1 cellular context compared by ENCODE assay signal in the genomic region with DNA sequence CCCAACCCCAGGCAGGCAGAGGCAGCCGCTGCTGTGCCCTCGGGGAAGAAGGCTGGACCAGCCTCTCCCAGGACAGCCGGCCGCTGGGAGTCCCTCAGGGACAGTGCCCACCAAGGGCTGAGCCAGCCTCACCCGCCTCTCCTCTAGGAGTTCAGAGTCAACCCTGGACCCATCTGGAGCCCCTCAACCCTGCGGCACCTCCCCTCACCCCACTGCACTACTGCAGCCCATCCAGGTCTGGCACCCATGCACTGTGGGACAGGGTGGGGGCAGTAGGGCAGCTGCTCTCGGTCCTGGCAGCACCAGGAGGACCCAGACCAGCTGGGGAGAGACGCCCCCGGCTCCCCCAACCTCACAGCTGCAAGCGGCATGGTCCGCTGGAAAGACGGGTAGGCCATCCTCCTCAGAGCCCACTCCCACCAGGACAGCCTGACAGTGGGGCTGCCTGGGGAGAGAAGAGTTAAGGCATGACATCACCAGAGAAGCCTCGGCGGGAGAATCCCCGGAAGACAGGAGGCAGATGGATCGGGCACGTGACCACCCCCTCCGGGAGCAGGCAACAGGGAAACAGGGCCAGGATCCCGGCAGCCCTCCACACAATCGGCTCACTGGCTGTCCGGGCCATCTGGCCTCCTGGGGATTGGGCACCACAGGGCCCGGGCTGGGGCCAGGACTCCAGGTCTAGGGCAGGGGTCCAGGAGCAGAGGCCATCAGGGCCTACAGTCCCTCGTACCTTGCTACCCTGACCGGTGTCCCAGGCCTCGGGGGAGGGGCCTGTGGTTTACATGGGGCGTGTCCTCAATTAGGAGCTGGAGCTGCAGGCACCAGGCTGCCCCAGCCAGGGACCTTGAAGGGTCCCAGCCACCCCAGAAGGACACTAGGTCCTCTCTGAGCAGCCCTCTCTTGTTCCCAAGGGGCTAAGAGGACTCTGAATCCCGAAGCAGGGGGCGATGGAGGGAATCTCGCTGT.
A peak's percentile ranks its signal among the peaks of the same experiment; 100 is the strongest.
TF ChIP-seq lines count a peak whose summit lies in the region.

No MANE protein-coding gene starts in this region.

TF ChIP-seq in HepG2, 621 proteins besides CTCF, POLR2A, EP300 and RAD21 (continues in another document):
- TF ChIP-seq ZNF432 (CRISPR knock-in tag; IDR thresholded peaks at IDR 0.05; ENCODE audit: borderline replicate concordance) (no peak), ZNF331 (CRISPR knock-in tag; IDR thresholded peaks at IDR 0.05) (no peak), SP4 (CRISPR knock-in tag; IDR thresholded peaks at IDR 0.05) (no peak), JUN (CRISPR knock-in tag; IDR thresholded peaks at IDR 0.05) (peak; percentile 66; the same call in 1 of the 2 replicates), CBX2 (IDR thresholded peaks at IDR 0.05; ENCODE audit: low read depth, low read length) (no peak), CBX2 (CRISPR knock-in tag; IDR thresholded peaks at IDR 0.05; ENCODE audit: low read depth) (no peak), CREB1 (IDR thresholded peaks at IDR 0.05) (no peak), CREB1 (CRISPR knock-in tag; IDR thresholded peaks at IDR 0.05) (peak; percentile 62), SUZ12 (IDR thresholded peaks at IDR 0.05; ENCODE audit: low read depth, low read length) (no peak), NR2F1 (CRISPR knock-in tag; IDR thresholded peaks at IDR 0.05) (no peak), ZNF180 (CRISPR knock-in tag; IDR thresholded peaks at IDR 0.05; ENCODE audit: borderline replicate concordance, low read depth) (no peak), POLR2AphosphoS5 (IDR thresholded peaks at IDR 0.05; ENCODE audit: low read depth, low read length) (no peak), FLYWCH1 (CRISPR knock-in tag; IDR thresholded peaks at IDR 0.05) (0 out of 2 replicates have a peak, but pooled peaks have one; percentile 18), BCL6 (CRISPR knock-in tag; IDR thresholded peaks at IDR 0.05) (no peak), HNRNPLL (IDR thresholded peaks at IDR 0.05; ENCODE audit: low read depth, low read length, poor library complexity, severe bottlenecking) (no peak), TGIF2 (CRISPR knock-in tag; IDR thresholded peaks at IDR 0.05) (no peak), GATAD1 (CRISPR knock-in tag; IDR thresholded peaks at IDR 0.05) (no peak), ZFP36 (IDR thresholded peaks at IDR 0.05; ENCODE audit: borderline replicate concordance, low read depth, low read length, partially characterized antibody) (no peak), NR2F2 (IDR thresholded peaks at IDR 0.05; ENCODE audit: borderline replicate concordance, low read depth) (no peak), ZNF781 (CRISPR knock-in tag; IDR thresholded peaks at IDR 0.05; ENCODE audit: borderline replicate concordance, not compliant biosample characterization) (peak; percentile 51), SIX4 (CRISPR knock-in tag; IDR thresholded peaks at IDR 0.05) (no peak), NAIF1 (CRISPR knock-in tag; IDR thresholded peaks at IDR 0.05; ENCODE audit: borderline replicate concordance) (0 out of 2 replicates have a peak, but pooled peaks have one; percentile 18), IRX3 (CRISPR knock-in tag; IDR thresholded peaks at IDR 0.05; ENCODE audit: borderline replicate concordance, low read depth) (no peak), ZNF879 (CRISPR knock-in tag; IDR thresholded peaks at IDR 0.05) (0 out of 2 replicates have a peak, but pooled peaks have one; percentile 56), MTA1 (CRISPR knock-in tag; IDR thresholded peaks at IDR 0.05; ENCODE audit: borderline replicate concordance) (peak; percentile 37; the same call in 1 of the 2 replicates), ZNF234 (CRISPR knock-in tag; conservative IDR thresholded peaks at IDR 0.05) (no peak), ZNF549 (CRISPR knock-in tag; IDR thresholded peaks at IDR 0.05) (no peak), HIVEP1 (CRISPR knock-in tag; IDR thresholded peaks at IDR 0.05) (peak; percentile 44; the same call in 1 of the 2 replicates), SMAD9 (CRISPR knock-in tag; IDR thresholded peaks at IDR 0.05) (no peak), KDM4B (CRISPR knock-in tag; IDR thresholded peaks at IDR 0.05) (0 out of 2 replicates have a peak, but pooled peaks have one; percentile 65), TARDBP (CRISPR knock-in tag; IDR thresholded peaks at IDR 0.05) (peak; percentile 78), CHCHD3 (CRISPR knock-in tag; IDR thresholded peaks at IDR 0.05) (no peak), SALL1 (CRISPR knock-in tag; IDR thresholded peaks at IDR 0.05) (no peak), KDM2A (CRISPR knock-in tag; IDR thresholded peaks at IDR 0.05; ENCODE audit: borderline replicate concordance, low read depth) (peak; percentile 48), RFXANK (CRISPR knock-in tag; IDR thresholded peaks at IDR 0.05) (no peak)
- TF ChIP-seq, protein P1, sequence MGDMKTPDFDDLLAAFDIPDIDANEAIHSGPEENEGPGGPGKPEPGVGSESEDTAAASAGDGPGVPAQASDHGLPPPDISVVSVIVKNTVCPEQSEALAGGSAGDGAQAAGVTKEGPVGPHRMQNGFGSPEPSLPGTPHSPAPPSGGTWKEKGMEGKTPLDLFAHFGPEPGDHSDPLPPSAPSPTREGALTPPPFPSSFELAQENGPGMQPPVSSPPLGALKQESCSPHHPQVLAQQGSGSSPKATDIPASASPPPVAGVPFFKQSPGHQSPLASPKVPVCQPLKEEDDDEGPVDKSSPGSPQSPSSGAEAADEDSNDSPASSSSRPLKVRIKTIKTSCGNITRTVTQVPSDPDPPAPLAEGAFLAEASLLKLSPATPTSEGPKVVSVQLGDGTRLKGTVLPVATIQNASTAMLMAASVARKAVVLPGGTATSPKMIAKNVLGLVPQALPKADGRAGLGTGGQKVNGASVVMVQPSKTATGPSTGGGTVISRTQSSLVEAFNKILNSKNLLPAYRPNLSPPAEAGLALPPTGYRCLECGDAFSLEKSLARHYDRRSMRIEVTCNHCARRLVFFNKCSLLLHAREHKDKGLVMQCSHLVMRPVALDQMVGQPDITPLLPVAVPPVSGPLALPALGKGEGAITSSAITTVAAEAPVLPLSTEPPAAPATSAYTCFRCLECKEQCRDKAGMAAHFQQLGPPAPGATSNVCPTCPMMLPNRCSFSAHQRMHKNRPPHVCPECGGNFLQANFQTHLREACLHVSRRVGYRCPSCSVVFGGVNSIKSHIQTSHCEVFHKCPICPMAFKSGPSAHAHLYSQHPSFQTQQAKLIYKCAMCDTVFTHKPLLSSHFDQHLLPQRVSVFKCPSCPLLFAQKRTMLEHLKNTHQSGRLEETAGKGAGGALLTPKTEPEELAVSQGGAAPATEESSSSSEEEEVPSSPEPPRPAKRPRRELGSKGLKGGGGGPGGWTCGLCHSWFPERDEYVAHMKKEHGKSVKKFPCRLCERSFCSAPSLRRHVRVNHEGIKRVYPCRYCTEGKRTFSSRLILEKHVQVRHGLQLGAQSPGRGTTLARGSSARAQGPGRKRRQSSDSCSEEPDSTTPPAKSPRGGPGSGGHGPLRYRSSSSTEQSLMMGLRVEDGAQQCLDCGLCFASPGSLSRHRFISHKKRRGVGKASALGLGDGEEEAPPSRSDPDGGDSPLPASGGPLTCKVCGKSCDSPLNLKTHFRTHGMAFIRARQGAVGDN (CRISPR knock-in tag; IDR thresholded peaks at IDR 0.05), result peak; percentile 93
- TF ChIP-seq, protein P2, sequence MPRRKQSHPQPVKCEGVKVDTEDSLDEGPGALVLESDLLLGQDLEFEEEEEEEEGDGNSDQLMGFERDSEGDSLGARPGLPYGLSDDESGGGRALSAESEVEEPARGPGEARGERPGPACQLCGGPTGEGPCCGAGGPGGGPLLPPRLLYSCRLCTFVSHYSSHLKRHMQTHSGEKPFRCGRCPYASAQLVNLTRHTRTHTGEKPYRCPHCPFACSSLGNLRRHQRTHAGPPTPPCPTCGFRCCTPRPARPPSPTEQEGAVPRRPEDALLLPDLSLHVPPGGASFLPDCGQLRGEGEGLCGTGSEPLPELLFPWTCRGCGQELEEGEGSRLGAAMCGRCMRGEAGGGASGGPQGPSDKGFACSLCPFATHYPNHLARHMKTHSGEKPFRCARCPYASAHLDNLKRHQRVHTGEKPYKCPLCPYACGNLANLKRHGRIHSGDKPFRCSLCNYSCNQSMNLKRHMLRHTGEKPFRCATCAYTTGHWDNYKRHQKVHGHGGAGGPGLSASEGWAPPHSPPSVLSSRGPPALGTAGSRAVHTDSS (CRISPR knock-in tag; conservative IDR thresholded peaks at IDR 0.05), result no peak
- TF ChIP-seq, protein P3, sequence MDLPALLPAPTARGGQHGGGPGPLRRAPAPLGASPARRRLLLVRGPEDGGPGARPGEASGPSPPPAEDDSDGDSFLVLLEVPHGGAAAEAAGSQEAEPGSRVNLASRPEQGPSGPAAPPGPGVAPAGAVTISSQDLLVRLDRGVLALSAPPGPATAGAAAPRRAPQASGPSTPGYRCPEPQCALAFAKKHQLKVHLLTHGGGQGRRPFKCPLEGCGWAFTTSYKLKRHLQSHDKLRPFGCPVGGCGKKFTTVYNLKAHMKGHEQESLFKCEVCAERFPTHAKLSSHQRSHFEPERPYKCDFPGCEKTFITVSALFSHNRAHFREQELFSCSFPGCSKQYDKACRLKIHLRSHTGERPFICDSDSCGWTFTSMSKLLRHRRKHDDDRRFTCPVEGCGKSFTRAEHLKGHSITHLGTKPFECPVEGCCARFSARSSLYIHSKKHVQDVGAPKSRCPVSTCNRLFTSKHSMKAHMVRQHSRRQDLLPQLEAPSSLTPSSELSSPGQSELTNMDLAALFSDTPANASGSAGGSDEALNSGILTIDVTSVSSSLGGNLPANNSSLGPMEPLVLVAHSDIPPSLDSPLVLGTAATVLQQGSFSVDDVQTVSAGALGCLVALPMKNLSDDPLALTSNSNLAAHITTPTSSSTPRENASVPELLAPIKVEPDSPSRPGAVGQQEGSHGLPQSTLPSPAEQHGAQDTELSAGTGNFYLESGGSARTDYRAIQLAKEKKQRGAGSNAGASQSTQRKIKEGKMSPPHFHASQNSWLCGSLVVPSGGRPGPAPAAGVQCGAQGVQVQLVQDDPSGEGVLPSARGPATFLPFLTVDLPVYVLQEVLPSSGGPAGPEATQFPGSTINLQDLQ (CRISPR knock-in tag; IDR thresholded peaks at IDR 0.05), result no peak
- TF ChIP-seq, protein P4, sequence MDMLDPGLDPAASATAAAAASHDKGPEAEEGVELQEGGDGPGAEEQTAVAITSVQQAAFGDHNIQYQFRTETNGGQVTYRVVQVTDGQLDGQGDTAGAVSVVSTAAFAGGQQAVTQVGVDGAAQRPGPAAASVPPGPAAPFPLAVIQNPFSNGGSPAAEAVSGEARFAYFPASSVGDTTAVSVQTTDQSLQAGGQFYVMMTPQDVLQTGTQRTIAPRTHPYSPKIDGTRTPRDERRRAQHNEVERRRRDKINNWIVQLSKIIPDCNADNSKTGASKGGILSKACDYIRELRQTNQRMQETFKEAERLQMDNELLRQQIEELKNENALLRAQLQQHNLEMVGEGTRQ (IDR thresholded peaks at IDR 0.05; ENCODE audit: low read depth, low read length), result peak; percentile 83
- TF ChIP-seq, protein P4 (CRISPR knock-in tag; IDR thresholded peaks at IDR 0.05; ENCODE audit: borderline replicate concordance), result peak; percentile 93; the same call in 1 of the 2 replicates
- TF ChIP-seq, protein P5, sequence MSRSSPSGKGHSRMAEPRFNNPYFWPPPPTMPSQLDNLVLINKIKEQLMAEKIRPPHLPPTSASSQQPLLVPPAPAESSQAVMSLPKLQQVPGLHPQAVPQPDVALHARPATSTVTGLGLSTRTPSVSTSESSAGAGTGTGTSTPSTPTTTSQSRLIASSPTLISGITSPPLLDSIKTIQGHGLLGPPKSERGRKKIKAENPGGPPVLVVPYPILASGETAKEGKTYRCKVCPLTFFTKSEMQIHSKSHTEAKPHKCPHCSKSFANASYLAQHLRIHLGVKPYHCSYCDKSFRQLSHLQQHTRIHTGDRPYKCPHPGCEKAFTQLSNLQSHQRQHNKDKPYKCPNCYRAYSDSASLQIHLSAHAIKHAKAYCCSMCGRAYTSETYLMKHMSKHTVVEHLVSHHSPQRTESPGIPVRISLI (CRISPR knock-in tag; IDR thresholded peaks at IDR 0.05; ENCODE audit: borderline replicate concordance), result 0 out of 2 replicates have a peak, but pooled peaks have one; percentile 24
- TF ChIP-seq, protein P6, sequence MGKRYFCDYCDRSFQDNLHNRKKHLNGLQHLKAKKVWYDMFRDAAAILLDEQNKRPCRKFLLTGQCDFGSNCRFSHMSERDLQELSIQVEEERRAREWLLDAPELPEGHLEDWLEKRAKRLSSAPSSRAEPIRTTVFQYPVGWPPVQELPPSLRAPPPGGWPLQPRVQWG (CRISPR knock-in tag; IDR thresholded peaks at IDR 0.05; ENCODE audit: borderline replicate concordance, low read depth), result no peak
- TF ChIP-seq, protein P7, sequence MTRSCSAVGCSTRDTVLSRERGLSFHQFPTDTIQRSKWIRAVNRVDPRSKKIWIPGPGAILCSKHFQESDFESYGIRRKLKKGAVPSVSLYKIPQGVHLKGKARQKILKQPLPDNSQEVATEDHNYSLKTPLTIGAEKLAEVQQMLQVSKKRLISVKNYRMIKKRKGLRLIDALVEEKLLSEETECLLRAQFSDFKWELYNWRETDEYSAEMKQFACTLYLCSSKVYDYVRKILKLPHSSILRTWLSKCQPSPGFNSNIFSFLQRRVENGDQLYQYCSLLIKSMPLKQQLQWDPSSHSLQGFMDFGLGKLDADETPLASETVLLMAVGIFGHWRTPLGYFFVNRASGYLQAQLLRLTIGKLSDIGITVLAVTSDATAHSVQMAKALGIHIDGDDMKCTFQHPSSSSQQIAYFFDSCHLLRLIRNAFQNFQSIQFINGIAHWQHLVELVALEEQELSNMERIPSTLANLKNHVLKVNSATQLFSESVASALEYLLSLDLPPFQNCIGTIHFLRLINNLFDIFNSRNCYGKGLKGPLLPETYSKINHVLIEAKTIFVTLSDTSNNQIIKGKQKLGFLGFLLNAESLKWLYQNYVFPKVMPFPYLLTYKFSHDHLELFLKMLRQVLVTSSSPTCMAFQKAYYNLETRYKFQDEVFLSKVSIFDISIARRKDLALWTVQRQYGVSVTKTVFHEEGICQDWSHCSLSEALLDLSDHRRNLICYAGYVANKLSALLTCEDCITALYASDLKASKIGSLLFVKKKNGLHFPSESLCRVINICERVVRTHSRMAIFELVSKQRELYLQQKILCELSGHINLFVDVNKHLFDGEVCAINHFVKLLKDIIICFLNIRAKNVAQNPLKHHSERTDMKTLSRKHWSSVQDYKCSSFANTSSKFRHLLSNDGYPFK (CRISPR knock-in tag; IDR thresholded peaks at IDR 0.05; ENCODE audit: borderline replicate concordance), result no peak
- TF ChIP-seq, protein P8, sequence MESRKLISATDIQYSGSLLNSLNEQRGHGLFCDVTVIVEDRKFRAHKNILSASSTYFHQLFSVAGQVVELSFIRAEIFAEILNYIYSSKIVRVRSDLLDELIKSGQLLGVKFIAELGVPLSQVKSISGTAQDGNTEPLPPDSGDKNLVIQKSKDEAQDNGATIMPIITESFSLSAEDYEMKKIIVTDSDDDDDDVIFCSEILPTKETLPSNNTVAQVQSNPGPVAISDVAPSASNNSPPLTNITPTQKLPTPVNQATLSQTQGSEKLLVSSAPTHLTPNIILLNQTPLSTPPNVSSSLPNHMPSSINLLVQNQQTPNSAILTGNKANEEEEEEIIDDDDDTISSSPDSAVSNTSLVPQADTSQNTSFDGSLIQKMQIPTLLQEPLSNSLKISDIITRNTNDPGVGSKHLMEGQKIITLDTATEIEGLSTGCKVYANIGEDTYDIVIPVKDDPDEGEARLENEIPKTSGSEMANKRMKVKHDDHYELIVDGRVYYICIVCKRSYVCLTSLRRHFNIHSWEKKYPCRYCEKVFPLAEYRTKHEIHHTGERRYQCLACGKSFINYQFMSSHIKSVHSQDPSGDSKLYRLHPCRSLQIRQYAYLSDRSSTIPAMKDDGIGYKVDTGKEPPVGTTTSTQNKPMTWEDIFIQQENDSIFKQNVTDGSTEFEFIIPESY (CRISPR knock-in tag; IDR thresholded peaks at IDR 0.05), result peak; percentile 45; the same call in 1 of the 2 replicates
